In the genomic region with DNA sequence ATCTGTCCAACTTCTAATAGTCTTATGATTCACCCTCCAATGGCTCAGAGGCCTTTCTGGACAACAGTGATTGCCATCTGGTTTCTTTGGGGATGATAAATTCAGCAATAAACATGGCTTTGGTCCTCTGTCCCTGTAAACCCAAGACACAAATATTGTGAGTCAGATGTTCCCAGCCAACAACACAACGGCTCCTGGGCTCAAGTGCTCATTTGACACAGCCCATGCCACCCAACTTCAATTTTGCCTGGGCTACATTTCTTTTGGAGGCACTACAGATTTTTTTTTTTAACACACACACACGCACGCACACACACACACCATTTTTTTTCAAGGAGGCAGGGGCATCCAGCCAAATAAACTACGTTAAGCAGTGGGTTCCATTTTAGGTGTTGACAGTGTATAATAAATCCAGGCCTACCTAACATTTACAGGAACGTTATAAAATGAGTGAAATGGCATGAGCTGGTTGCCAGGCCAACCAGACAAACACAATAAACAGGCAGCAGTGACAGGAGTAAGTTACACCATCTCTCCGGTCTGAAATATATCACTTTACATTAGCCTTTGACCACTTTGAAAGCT, we compare ENCODE assay signal across 1 cellular context.
TF ChIP-seq lines count a peak whose summit lies in the region.

No MANE protein-coding gene starts in this region.

TF ChIP-seq in HEK293, 187 proteins besides CTCF, POLR2A, EP300 and RAD21 (continued from another document and continues in another):
- TF ChIP-seq PRDM2 (tag by site-specific recombination; IDR thresholded peaks at IDR 0.05; ENCODE audit: borderline replicate concordance), result no peak
- TF ChIP-seq ZNF777 (tag by site-specific recombination; IDR thresholded peaks at IDR 0.05; ENCODE audit: borderline replicate concordance), result no peak
- TF ChIP-seq ZNF843 (tag by site-specific recombination; IDR thresholded peaks at IDR 0.05), result peak; percentile 96
- peak; percentile 81 for TF ChIP-seq WT1 (tag by site-specific recombination; IDR thresholded peaks at IDR 0.05)
- no peak for TF ChIP-seq ZNF585B (tag by site-specific recombination; IDR thresholded peaks at IDR 0.05)
- no peak for TF ChIP-seq ZNF280D (tag by site-specific recombination; IDR thresholded peaks at IDR 0.05)
- TF ChIP-seq SP3 (tag by site-specific recombination; IDR thresholded peaks at IDR 0.05), result no peak
- no peak for TF ChIP-seq KLF8 (tag by site-specific recombination; IDR thresholded peaks at IDR 0.05)
- no peak for TF ChIP-seq ZNF155 (tag by site-specific recombination; IDR thresholded peaks at IDR 0.05)
- no peak for TF ChIP-seq ZNF624 (tag by site-specific recombination; IDR thresholded peaks at IDR 0.05)
- TF ChIP-seq, protein P1, sequence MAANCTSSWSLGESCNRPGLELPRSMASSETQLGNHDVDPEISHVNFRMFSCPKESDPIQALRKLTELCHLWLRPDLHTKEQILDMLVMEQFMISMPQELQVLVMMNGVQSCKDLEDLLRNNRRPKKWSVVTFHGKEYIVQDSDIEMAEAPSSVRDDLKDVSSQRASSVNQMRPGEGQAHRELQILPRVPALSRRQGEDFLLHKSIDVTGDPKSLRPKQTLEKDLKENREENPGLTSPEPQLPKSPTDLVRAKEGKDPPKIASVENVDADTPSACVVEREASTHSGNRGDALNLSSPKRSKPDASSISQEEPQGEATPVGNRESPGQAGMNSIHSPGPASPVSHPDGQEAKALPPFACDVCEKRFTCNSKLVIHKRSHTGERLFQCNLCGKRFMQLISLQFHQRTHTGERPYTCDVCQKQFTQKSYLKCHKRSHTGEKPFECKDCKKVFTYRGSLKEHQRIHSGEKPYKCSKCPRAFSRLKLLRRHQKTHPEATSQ (tag by site-specific recombination; IDR thresholded peaks at IDR 0.05), result no peak
- no peak for TF ChIP-seq ZBTB21 (tag by site-specific recombination; IDR thresholded peaks at IDR 0.05)
- TF ChIP-seq KLF10 (tag by site-specific recombination; IDR thresholded peaks at IDR 0.05), result no peak
- no peak for TF ChIP-seq ZIC2 (tag by site-specific recombination; IDR thresholded peaks at IDR 0.05)
- peak; percentile 99 for TF ChIP-seq FEZF1 (tag by site-specific recombination; IDR thresholded peaks at IDR 0.05)
- TF ChIP-seq GLIS1 (tag by site-specific recombination; IDR thresholded peaks at IDR 0.05), result peak; percentile 39; the same call in 1 of the 2 replicates
- peak; percentile 80 for TF ChIP-seq OSR2 (tag by site-specific recombination; IDR thresholded peaks at IDR 0.05)
- no peak for TF ChIP-seq ZNF830 (tag by site-specific recombination; IDR thresholded peaks at IDR 0.05; ENCODE audit: low read depth)
- no peak for TF ChIP-seq ZNF311 (tag by site-specific recombination; IDR thresholded peaks at IDR 0.05; ENCODE audit: borderline replicate concordance)
- peak; percentile 99 for TF ChIP-seq OVOL3 (tag by site-specific recombination; IDR thresholded peaks at IDR 0.05)
- TF ChIP-seq GLI4 (tag by site-specific recombination; IDR thresholded peaks at IDR 0.05), result no peak
- no peak for TF ChIP-seq ZNF221 (tag by site-specific recombination; IDR thresholded peaks at IDR 0.05; ENCODE audit: borderline replicate concordance)
- TF ChIP-seq ZNF146 (tag by site-specific recombination; IDR thresholded peaks at IDR 0.05), result no peak
- TF ChIP-seq ZFP41 (tag by site-specific recombination; IDR thresholded peaks at IDR 0.05; ENCODE audit: borderline replicate concordance), result no peak
- TF ChIP-seq ZNF366 (tag by site-specific recombination; conservative IDR thresholded peaks at IDR 0.05), result no peak
- no peak for TF ChIP-seq ZFP37 (tag by site-specific recombination; IDR thresholded peaks at IDR 0.05)
- TF ChIP-seq ZNF169 (tag by site-specific recombination; IDR thresholded peaks at IDR 0.05), result no peak
- peak; percentile 79 for TF ChIP-seq ZNF610 (tag by site-specific recombination; IDR thresholded peaks at IDR 0.05; ENCODE audit: borderline replicate concordance)
- TF ChIP-seq, protein P2, sequence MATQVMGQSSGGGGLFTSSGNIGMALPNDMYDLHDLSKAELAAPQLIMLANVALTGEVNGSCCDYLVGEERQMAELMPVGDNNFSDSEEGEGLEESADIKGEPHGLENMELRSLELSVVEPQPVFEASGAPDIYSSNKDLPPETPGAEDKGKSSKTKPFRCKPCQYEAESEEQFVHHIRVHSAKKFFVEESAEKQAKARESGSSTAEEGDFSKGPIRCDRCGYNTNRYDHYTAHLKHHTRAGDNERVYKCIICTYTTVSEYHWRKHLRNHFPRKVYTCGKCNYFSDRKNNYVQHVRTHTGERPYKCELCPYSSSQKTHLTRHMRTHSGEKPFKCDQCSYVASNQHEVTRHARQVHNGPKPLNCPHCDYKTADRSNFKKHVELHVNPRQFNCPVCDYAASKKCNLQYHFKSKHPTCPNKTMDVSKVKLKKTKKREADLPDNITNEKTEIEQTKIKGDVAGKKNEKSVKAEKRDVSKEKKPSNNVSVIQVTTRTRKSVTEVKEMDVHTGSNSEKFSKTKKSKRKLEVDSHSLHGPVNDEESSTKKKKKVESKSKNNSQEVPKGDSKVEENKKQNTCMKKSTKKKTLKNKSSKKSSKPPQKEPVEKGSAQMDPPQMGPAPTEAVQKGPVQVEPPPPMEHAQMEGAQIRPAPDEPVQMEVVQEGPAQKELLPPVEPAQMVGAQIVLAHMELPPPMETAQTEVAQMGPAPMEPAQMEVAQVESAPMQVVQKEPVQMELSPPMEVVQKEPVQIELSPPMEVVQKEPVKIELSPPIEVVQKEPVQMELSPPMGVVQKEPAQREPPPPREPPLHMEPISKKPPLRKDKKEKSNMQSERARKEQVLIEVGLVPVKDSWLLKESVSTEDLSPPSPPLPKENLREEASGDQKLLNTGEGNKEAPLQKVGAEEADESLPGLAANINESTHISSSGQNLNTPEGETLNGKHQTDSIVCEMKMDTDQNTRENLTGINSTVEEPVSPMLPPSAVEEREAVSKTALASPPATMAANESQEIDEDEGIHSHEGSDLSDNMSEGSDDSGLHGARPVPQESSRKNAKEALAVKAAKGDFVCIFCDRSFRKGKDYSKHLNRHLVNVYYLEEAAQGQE (tag by site-specific recombination; IDR thresholded peaks at IDR 0.05), result no peak
- TF ChIP-seq, protein P3, sequence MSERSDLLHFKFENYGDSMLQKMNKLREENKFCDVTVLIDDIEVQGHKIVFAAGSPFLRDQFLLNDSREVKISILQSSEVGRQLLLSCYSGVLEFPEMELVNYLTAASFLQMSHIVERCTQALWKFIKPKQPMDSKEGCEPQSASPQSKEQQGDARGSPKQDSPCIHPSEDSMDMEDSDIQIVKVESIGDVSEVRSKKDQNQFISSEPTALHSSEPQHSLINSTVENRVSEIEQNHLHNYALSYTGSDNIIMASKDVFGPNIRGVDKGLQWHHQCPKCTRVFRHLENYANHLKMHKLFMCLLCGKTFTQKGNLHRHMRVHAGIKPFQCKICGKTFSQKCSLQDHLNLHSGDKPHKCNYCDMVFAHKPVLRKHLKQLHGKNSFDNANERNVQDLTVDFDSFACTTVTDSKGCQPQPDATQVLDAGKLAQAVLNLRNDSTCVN (tag by site-specific recombination; optimal IDR thresholded peaks at IDR 0.05), result no peak
- no peak for TF ChIP-seq ZNF202 (tag by site-specific recombination; IDR thresholded peaks at IDR 0.05; ENCODE audit: borderline replicate concordance)
- peak; percentile 74 for TF ChIP-seq MZF1 (tag by site-specific recombination; IDR thresholded peaks at IDR 0.05; ENCODE audit: borderline replicate concordance)
- TF ChIP-seq, protein P4, sequence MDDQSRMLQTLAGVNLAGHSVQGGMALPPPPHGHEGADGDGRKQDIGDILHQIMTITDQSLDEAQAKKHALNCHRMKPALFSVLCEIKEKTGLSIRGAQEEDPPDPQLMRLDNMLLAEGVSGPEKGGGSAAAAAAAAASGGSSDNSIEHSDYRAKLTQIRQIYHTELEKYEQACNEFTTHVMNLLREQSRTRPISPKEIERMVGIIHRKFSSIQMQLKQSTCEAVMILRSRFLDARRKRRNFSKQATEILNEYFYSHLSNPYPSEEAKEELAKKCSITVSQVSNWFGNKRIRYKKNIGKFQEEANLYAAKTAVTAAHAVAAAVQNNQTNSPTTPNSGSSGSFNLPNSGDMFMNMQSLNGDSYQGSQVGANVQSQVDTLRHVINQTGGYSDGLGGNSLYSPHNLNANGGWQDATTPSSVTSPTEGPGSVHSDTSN (CRISPR knock-in tag; IDR thresholded peaks at IDR 0.05), result no peak
- TF ChIP-seq ZNF112 (tag by site-specific recombination; IDR thresholded peaks at IDR 0.05), result no peak
- peak; percentile 81 for TF ChIP-seq ZXDB (tag by site-specific recombination; IDR thresholded peaks at IDR 0.05)
- no peak for TF ChIP-seq ZNF677 (tag by site-specific recombination; IDR thresholded peaks at IDR 0.05)
- no peak for TF ChIP-seq ZBTB49 (tag by site-specific recombination; IDR thresholded peaks at IDR 0.05; ENCODE audit: low read depth)
- TF ChIP-seq ZNF324 (tag by site-specific recombination; IDR thresholded peaks at IDR 0.05), result 0 out of 2 replicates have a peak, but pooled peaks have one; percentile 51
- TF ChIP-seq ZNF623 (tag by site-specific recombination; IDR thresholded peaks at IDR 0.05), result no peak
- TF ChIP-seq ZNF654 (tag by site-specific recombination; IDR thresholded peaks at IDR 0.05; ENCODE audit: low read depth), result no peak
- no peak for TF ChIP-seq ZNF404 (tag by site-specific recombination; IDR thresholded peaks at IDR 0.05)
